In the genomic region with DNA sequence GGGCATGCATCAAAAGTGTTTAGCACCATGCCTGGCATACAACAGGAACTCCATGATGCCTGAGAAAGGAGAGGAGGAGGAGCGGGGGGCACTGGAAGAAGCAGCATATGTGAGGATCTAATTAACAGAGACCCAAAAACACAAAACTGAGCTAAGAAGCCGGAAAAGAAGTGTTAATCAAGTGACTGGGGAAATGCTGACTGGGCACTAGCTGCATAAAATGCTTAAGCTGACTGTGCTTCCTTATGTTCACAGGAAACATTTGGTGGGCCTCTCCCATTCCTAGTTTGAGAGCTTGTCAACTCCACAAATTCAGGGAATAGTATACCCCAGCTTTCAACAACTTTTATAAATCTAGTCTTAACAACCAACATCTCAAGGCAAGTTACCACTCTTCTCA, we compare ENCODE assay signal across 22 cellular contexts.
"Had no signal": no experiment of that assay in that cellular context is flagged by ENCODE, and none has a peak within 500 bp of the region (broad histone marks: within the 10 kb centered on the region; RNA-seq: fewer than 3 reads in every experiment).

No MANE protein-coding gene starts in this region.

- H2AFZ ChIP-seq: neural progenitor cell had no signal

- H3K36me3 ChIP-seq: cardiac muscle cell, left lung, neural progenitor cell, prostate gland, right atrium auricular region, upper lobe of left lung had no signal

- FAIRE-seq: keratinocyte had no signal

- H3K27me3 ChIP-seq: cardiac muscle cell, dorsolateral prefrontal cortex, foreskin keratinocyte, left lung, neural progenitor cell, right atrium auricular region, upper lobe of left lung had no signal

- ATAC-seq: activated CD4-positive, alpha-beta T cell treated with anti-CD3 and anti-CD28 coated beads for 36 hours; foreskin keratinocyte; left lung had no signal

- H3K4me3 Mint-ChIP-seq: activated CD4-positive, alpha-beta memory T cell treated with anti-CD3 and anti-CD28 coated beads for 36 hours; activated CD4-positive, alpha-beta T cell treated with anti-CD3 and anti-CD28 coated beads for 36 hours; activated naive CD8-positive, alpha-beta T cell; activated T-helper 1 cell treated with anti-CD3 and anti-CD28 coated beads, Interleukin-12 subunit alpha, Interleukin-12 subunit beta, Interleukin-2, Interleukin-4 antibody, amounts not matched to agents 30 ng/mL and 10 ng/mL and 1 ng/mL, durations not matched to agents 14 hours and 24 hours and 36 hours; mesothelial cell of epicardium; neural progenitor cell; stimulated activated naive CD8-positive, alpha-beta T cell treated with anti-CD3 and anti-CD28 coated beads, Interleukin-15, Interleukin-2, amounts not matched to agents 100 ng/mL and 50 ng/mL, for 24 hours had no signal

- DNase-seq: activated CD4-positive, alpha-beta memory T cell treated with anti-CD3 and anti-CD28 coated beads for 36 hours; activated CD4-positive, alpha-beta T cell treated with anti-CD3 and anti-CD28 coated beads for 36 hours; activated T-cell treated with anti-CD3 and anti-CD28 coated beads for 4 hours; dorsolateral prefrontal cortex; foreskin keratinocyte; glutamatergic neuron; hypothalamus; left lung; stimulated activated CD4-positive, alpha-beta T cell treated with anti-CD3 and anti-CD28 coated beads, Interleukin-15, amount 100 ng/mL, for 24 hours; stimulated activated CD4-positive, alpha-beta T cell treated with anti-CD3 and anti-CD28 coated beads, Interleukin-2, amount 100 ng/mL, for 48 hours; T-helper 2 cell; upper lobe of left lung had no signal

- H3K27ac ChIP-seq: cardiac muscle cell, dorsolateral prefrontal cortex, foreskin keratinocyte, left lung, neural progenitor cell, prostate gland, right atrium auricular region, upper lobe of left lung had no signal

- H3K36me3 Mint-ChIP-seq: activated CD4-positive, alpha-beta memory T cell treated with anti-CD3 and anti-CD28 coated beads for 36 hours; activated naive CD8-positive, alpha-beta T cell; mesothelial cell of epicardium had no signal

- H3K9ac ChIP-seq: neural progenitor cell had no signal

- H3K27ac Mint-ChIP-seq: activated CD4-positive, alpha-beta memory T cell treated with anti-CD3 and anti-CD28 coated beads for 36 hours; activated CD4-positive, alpha-beta T cell treated with anti-CD3 and anti-CD28 coated beads for 36 hours; activated naive CD8-positive, alpha-beta T cell; activated T-helper 1 cell treated with anti-CD3 and anti-CD28 coated beads, Interleukin-12 subunit alpha, Interleukin-12 subunit beta, Interleukin-2, Interleukin-4 antibody, amounts not matched to agents 30 ng/mL and 10 ng/mL and 1 ng/mL, durations not matched to agents 14 hours and 24 hours and 36 hours; mesothelial cell of epicardium; neural progenitor cell; stimulated activated naive CD8-positive, alpha-beta T cell treated with anti-CD3 and anti-CD28 coated beads, Interleukin-15, Interleukin-2, amounts not matched to agents 100 ng/mL and 50 ng/mL, for 24 hours had no signal

- H3K9me3 ChIP-seq: left lung, prostate gland, right atrium auricular region, upper lobe of left lung had no signal

- H3K9me3 Mint-ChIP-seq: activated CD4-positive, alpha-beta memory T cell treated with anti-CD3 and anti-CD28 coated beads for 36 hours; activated T-helper 1 cell treated with anti-CD3 and anti-CD28 coated beads, Interleukin-12 subunit alpha, Interleukin-12 subunit beta, Interleukin-2, Interleukin-4 antibody, amounts not matched to agents 30 ng/mL and 10 ng/mL and 1 ng/mL, durations not matched to agents 14 hours and 24 hours and 36 hours; mesothelial cell of epicardium; neural progenitor cell; stimulated activated naive CD8-positive, alpha-beta T cell treated with anti-CD3 and anti-CD28 coated beads, Interleukin-15, Interleukin-2, amounts not matched to agents 100 ng/mL and 50 ng/mL, for 24 hours had no signal

- H3K4me2 ChIP-seq: neural progenitor cell had no signal

- H3K4me1 Mint-ChIP-seq: activated CD4-positive, alpha-beta T cell treated with anti-CD3 and anti-CD28 coated beads for 36 hours; neural progenitor cell had no signal

- H3K4me1 ChIP-seq: left lung, prostate gland, right atrium auricular region had no signal

- H3K4me3 ChIP-seq: cardiac muscle cell, dorsolateral prefrontal cortex, left lung, neural progenitor cell, prostate gland, right atrium auricular region, skin epidermis, upper lobe of left lung had no signal

- H3K27me3 Mint-ChIP-seq: activated CD4-positive, alpha-beta memory T cell treated with anti-CD3 and anti-CD28 coated beads for 36 hours; activated CD4-positive, alpha-beta T cell treated with anti-CD3 and anti-CD28 coated beads for 36 hours; stimulated activated naive CD8-positive, alpha-beta T cell treated with anti-CD3 and anti-CD28 coated beads, Interleukin-15, Interleukin-2, amounts not matched to agents 100 ng/mL and 50 ng/mL, for 24 hours had no signal
